Comparison of ENCODE assay signal across 1 cellular context in the genomic region with DNA sequence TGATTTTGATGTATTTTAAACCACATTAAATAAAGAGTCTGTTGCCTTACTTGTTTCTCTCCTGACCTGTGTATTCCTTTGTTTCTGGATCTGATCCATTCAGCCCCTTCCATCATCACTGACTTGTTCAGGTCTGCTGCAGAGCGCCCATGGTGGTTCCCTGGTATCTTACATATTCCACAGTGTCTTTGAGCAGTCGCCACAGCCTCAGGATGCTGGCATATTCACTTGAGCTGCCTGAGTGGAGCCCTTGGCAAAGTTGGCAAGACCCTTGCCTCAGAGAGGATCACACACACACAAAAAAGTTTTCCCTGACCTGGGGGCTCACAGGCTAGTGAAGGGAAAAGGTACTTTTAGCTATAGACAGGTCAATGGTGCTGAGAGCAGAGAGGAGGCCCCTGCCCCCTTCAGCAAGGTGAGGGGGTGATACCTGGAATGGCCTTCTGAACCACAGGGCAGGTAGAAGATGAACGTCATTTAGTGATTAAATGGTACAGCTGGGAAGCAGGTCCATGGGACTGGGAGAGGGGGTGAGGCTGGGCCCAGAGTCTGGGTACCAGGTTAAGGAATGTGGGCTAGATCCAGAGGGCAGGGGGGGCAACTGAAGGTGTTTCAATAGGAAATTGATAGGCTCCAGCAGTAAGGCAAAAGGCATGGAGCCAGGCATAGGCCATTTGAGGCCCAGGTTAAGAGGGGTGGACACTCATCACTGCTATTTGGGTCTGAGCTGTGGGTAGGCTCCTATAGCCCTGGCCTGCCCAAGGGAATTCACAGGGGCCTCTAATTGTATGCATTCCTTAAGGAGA.
TF ChIP-seq lines count a peak whose summit lies in the region.

No MANE protein-coding gene starts in this region.

TF ChIP-seq in GM12891, 5 proteins besides CTCF, POLR2A, EP300 and RAD21:
- TF ChIP-seq SPI1 (IDR thresholded peaks at IDR 0.05; ENCODE audit: low read depth, low read length) (no peak), POLR2AphosphoS5 (IDR thresholded peaks at IDR 0.05; ENCODE audit: low read depth, low read length) (peak; percentile 33; the same call in 1 of the 2 replicates)
